ENCODE assay signal across 8 cellular contexts in the genomic region with DNA sequence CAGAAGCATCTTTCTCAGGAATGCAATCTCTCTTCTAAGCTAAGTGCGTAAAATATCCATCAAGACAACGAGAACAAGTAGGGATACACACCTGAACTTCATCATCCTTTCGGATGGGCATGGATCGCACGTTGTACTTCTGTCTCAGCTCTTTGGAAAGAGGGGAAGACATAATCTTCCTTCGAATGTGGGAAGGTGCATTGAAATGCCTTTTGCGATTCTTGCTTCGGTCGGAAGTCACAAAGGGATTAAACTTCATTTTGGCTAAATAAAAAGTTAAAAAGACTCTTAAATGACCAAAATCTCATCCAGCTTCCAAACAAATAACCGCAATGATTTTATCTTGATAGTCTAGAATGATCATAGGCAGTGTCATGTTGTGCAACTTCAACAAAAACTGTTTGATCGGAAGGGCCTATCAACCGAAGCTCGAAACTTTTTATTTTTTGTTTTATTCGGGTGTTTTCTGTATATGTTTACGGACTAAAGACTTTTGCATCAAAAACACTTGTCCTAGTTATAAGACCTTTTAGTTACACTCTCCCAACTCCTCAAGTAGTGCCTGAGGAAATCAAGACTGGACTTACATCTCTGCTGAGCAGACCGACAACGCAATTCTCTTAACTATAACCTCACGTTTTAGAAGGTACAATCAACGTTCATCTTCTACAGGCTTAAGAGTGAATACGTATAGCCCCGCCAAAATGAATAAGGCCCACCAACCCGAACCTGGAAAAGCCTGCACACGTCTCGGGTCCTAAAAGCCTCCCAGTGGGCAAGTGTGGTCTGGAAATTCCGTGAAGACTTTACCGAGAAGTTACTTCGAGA. TPM values are rescaled to one million over a fixed set of nuclear protein-coding genes. Genes with fewer than 3 reads are reported as not detected.
DNase-seq lines count a peak whose midpoint lies in the region; ATAC-seq and TF ChIP-seq lines count a peak whose summit lies in the region.

No MANE protein-coding gene starts in this region.

- no peak for DNase-seq in HCT116 (ENCODE audit: low read depth, low spot score)
- no peak for DNase-seq in ascending aorta (ENCODE audit: low spot score in 2 of 2)
- DNase-seq in right lobe of liver = no peak
- DNase-seq in uterus = no peak
- DNase-seq in A172 (ENCODE audit: low spot score) = no peak

- H3K79me2 ChIP-seq in HCT116 (ENCODE audit: insufficient read depth, low read length) = peaks cover 56% of the 10 kb centered on the region

- no peak overlapping the region for H2AFZ ChIP-seq in HCT116 (ENCODE audit: low read depth, low read length, poor library complexity, severe bottlenecking)

- CTCF ChIA-PET in HCT116 (lab: Charles Lee) = interaction anchor here (0.8 to 2.8 kb wide), 2 partner anchors 135 to 403 kb away, joined by 3 to 29 read pairs; partner anchors contain the start of gene CTC1

- peak overlapping the region; percentile 85 for H3K4me2 ChIP-seq in HCT116 (ENCODE audit: low read length)

- RAD21 ChIA-PET in HCT116 (lab: Charles Lee; ENCODE audit: low non-redundant PET in 1 of 2, low total read pairs in 2 of 2, uncharacterized antibody in 2 of 2, unreplicated experiment in 2 of 2) = no interaction called here

- TF ChIP-seq POLR2A in HCT116 (IDR thresholded peaks at IDR 0.05; ENCODE audit: borderline replicate concordance, extremely low read depth, insufficient read depth, insufficient read length) = no peak
- no peak for TF ChIP-seq POLR2A in right lobe of liver (IDR thresholded peaks at IDR 0.05)
- TF ChIP-seq POLR2A in uterus (IDR thresholded peaks at IDR 0.05) = no peak

- H3K9ac ChIP-seq in HCT116 (ENCODE audit: low read length) = peak overlapping the region; percentile 93

- no peaks in the 10 kb centered on the region for H3K9me2 ChIP-seq in HCT116 (ENCODE audit: insufficient read depth)

- POLR2A ChIA-PET in HCT116 (lab: Charles Lee) = interaction anchor here (1.2 to 2.0 kb wide), 2 partner anchors 10 to 134 kb away, joined by 4 to 12 read pairs; partner anchors contain the start of gene CTC1

- TF ChIP-seq RAD21 in HCT116 (IDR thresholded peaks at IDR 0.05; ENCODE audit: low read depth) = no peak

- intact Hi-C loops in HCT116 (cut with micrococcal nuclease) = loop anchor here (2.0 to 10.0 kb wide), 4 partner anchors 133 to 513 kb away; partner anchors contain the start of genes CTC1, HES7 and PFAS
- intact Hi-C loops in ascending aorta (cut with DNase I) = loop anchor here (2.0 to 10.0 kb wide), 4 partner anchors 49 to 513 kb away; no protein-coding TSS in a partner anchor
- intact Hi-C loops in right lobe of liver (cut with DNase I) = no loop called here
- intact Hi-C loops in uterus (cut with DNase I; ENCODE audit: low total_unique reads) = no loop called here

- TSS peak; percentile 57 for BruUV-seq in HCT116 (replicated peaks; lab: Mats Ljungman, UMichigan)

- H3K36me3 ChIP-seq in HCT116 (ENCODE audit: control insufficient read depth in 1 of 2, insufficient read depth in 2 of 2, low read length in 2 of 2) (peaks cover 35 to 53% of the 10 kb centered on the region in 2 experiments), ascending aorta (peaks cover 35 to 44% of the 10 kb centered on the region in 2 donors), right lobe of liver (peaks cover 10 to 45% (median 27%) of the 10 kb centered on the region in 4 donors), uterus (no peaks in the 10 kb centered on the region)

- ATAC-seq in HCT116 (no peak), right lobe of liver (no peak), GM21515 (IDR thresholded peaks at IDR 0.05; ENCODE audit: unreplicated experiment) (no peak), GM18502 (IDR thresholded peaks at IDR 0.05; ENCODE audit: poor library complexity, unreplicated experiment) (no peak)

- WGBS in right lobe of liver (ENCODE audit: insufficient coverage, low coverage, low lambda C conversion rate, missing lambda C conversion rate) = 21% methylated on average over 26 of the region's 27 CpGs

- TF ChIP-seq CTCF in 22Rv1 (IDR thresholded peaks at IDR 0.05) = no peak
- TF ChIP-seq CTCF in HCT116 (IDR thresholded peaks at IDR 0.05 in 2 of 3, conservative IDR thresholded peaks at IDR 0.05 in 1 of 3; ENCODE audit: borderline replicate concordance in 1 of 3, insufficient read depth in 1 of 3, low read depth in 2 of 3, low read length in 2 of 3) = no peak
- no peak for TF ChIP-seq CTCF in ascending aorta (IDR thresholded peaks at IDR 0.05)
- no peak for TF ChIP-seq CTCF in right lobe of liver (IDR thresholded peaks at IDR 0.05)
- TF ChIP-seq CTCF in uterus (IDR thresholded peaks at IDR 0.05) = no peak

- H3K27ac ChIP-seq in 22Rv1 (peak overlapping the region; percentile 92), HCT116 (ENCODE audit: low read depth, low read length) (peak overlapping the region; percentile 96), ascending aorta (peak overlapping the region; percentile 76 to 81), right lobe of liver (peak overlapping the region in 1 of 3 donors; percentile 75), uterus (peak overlapping the region; percentile 56 to 89)

- H3K9me3 ChIP-seq in HCT116 (ENCODE audit: control insufficient read depth in 1 of 2, insufficient read depth in 1 of 2, low read depth in 1 of 2, low read length in 2 of 2) (no peaks in the 10 kb centered on the region), ascending aorta (no peaks in the 10 kb centered on the region), right lobe of liver (no peaks in the 10 kb centered on the region), uterus (no peaks in the 10 kb centered on the region)

- H3K27me3 ChIP-seq in HCT116 (ENCODE audit: insufficient read depth, low read length) = no peaks in the 10 kb centered on the region
- no peaks in the 10 kb centered on the region for H3K27me3 ChIP-seq in ascending aorta
- no peaks in the 10 kb centered on the region for H3K27me3 ChIP-seq in right lobe of liver
- H3K27me3 ChIP-seq in uterus = no peaks in the 10 kb centered on the region

- H3K4me1 ChIP-seq in HCT116 (ENCODE audit: control insufficient read depth in 1 of 2, insufficient read depth in 2 of 2, low read length in 2 of 2) (peaks cover 25 to 52% of the 10 kb centered on the region in 2 experiments), ascending aorta (peaks cover 11 to 19% of the 10 kb centered on the region in 2 donors), right lobe of liver (peaks cover 0 to 28% (median 13%) of the 10 kb centered on the region in 4 donors), uterus (peaks cover 6 to 24% of the 10 kb centered on the region in 2 donors)

- H3K4me3 ChIP-seq in HCT116 (replicated peaks in 1 of 2; ENCODE audit: low read depth in 1 of 2, low read length in 2 of 2) = peak overlapping the region; percentile 85 to 98
- peak overlapping the region; percentile 93 to 95 for H3K4me3 ChIP-seq in ascending aorta
- H3K4me3 ChIP-seq in right lobe of liver = peak overlapping the region; percentile 64 to 90 (median 73)
- H3K4me3 ChIP-seq in uterus = peak overlapping the region; percentile 65 to 66

- H4K20me1 ChIP-seq in HCT116 (ENCODE audit: insufficient read depth) = peaks cover 29% of the 10 kb centered on the region; the same call in 1 of the 2 replicates

TF ChIP-seq in HCT116, 20 proteins besides CTCF, POLR2A, EP300 and RAD21:
- TF ChIP-seq POLR2AphosphoS5 (IDR thresholded peaks at IDR 0.05; ENCODE audit: low read depth, low read length) (0 out of 2 replicates have a peak, but pooled peaks have one; percentile 30), CEBPB (IDR thresholded peaks at IDR 0.05; ENCODE audit: low read depth) (no peak)
- TF ChIP-seq, protein P1, sequence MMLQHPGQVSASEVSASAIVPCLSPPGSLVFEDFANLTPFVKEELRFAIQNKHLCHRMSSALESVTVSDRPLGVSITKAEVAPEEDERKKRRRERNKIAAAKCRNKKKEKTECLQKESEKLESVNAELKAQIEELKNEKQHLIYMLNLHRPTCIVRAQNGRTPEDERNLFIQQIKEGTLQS (IDR thresholded peaks at IDR 0.05) = no peak

RNA-seq across cellular contexts. Expression of gene RPL26, which starts 0.7 kb away (rescaled TPM):
- total RNA-seq in HCT116 (2021; ENCODE audit: unreplicated experiment) (2,603 TPM), ascending aorta (1,547 TPM), right lobe of liver (1,000 to 10,000 TPM in 2 of 6 experiments, 100 to 1,000 TPM in 4; 467 to 1,753 (median 509) TPM), uterus (over 10,000 TPM in 1 of 4 donors, 1,000 to 10,000 TPM in 3; 2,192 to 15,169 (median 5,752) TPM)
- polyA plus RNA-seq in HCT116 (2012) = 6,155 and 6,671 TPM in 2 replicates
- total RNA-seq in A172 (2014; rRNA removed; shearing (Covaris generic)) = 4,408 and 5,921 TPM in 2 replicates

RNA-seq across cellular contexts. Expression of gene RNF222, which starts 15.4 kb away (rescaled TPM):
- total RNA-seq in HCT116 (2021; ENCODE audit: unreplicated experiment) = not detected
- 0.01 TPM in 1 of 2 replicates, not detected in the other for polyA plus RNA-seq in HCT116 (2012)
- total RNA-seq in ascending aorta = not detected
- not detected for total RNA-seq in right lobe of liver
- total RNA-seq in uterus = not detected
- not detected in 2 replicates for total RNA-seq in A172 (2014; rRNA removed; shearing (Covaris generic))

RNA-seq across cellular contexts. Expression of gene ODF4, which starts 42.6 kb away (rescaled TPM):
- total RNA-seq in HCT116 (2021; ENCODE audit: unreplicated experiment) (not detected), ascending aorta (not detected), right lobe of liver (not detected), uterus (not detected)
- polyA plus RNA-seq in HCT116 (2012) = not detected in 2 replicates
- not detected in 2 replicates for total RNA-seq in A172 (2014; rRNA removed; shearing (Covaris generic))

RNA-seq across cellular contexts. Expression of gene NDEL1, which starts 53.4 kb away (rescaled TPM):
- total RNA-seq in HCT116 (2021; ENCODE audit: unreplicated experiment) (39.2 TPM), ascending aorta (103 TPM), right lobe of liver (10 to 100 TPM; 22.2 to 34.9 (median 28.4) TPM), uterus (100 to 1,000 TPM in 1 of 4 donors, 10 to 100 TPM in 3; 19.5 to 114 (median 63.8) TPM)
- polyA plus RNA-seq in HCT116 (2012) = 28.8 and 29.8 TPM in 2 replicates
- 38.4 and 48.0 TPM in 2 replicates for total RNA-seq in A172 (2014; rRNA removed; shearing (Covaris generic))

Comparison
In these comparisons a context has a peak if more than half of its experiments do, and no peak if none do; other contexts are left out.
1. intact Hi-C loops: an anchor here in HCT116 (2.0 to 10.0 kb wide) and ascending aorta (2.0 to 10.0 kb wide); none called in right lobe of liver and uterus.